8 cellular contexts compared by ENCODE assay signal in genomic region chr19:862529-863304, GRCh38. TPM values are rescaled to one million over a fixed set of nuclear protein-coding genes. Genes with fewer than 3 reads are reported as not detected.
DNase-seq lines count a peak whose midpoint lies in the region; ATAC-seq lines count a peak whose summit lies in the region.

No MANE protein-coding gene starts in this region.

- ATAC-seq in memory B cell (ENCODE audit: low read depth) (peak; percentile 48), HG03095 (IDR thresholded peaks at IDR 0.05; ENCODE audit: unreplicated experiment) (no peak)

- H3K4me1 Mint-ChIP-seq in memory B cell: peaks cover 9% of the 10 kb centered on the region

- peak overlapping the region; percentile 69 for H3K4me3 Mint-ChIP-seq in memory B cell

- peaks cover 5% of the 10 kb centered on the region for H3K36me3 Mint-ChIP-seq in memory B cell

- peaks cover 4% of the 10 kb centered on the region for H3K27me3 Mint-ChIP-seq in memory B cell

- peak overlapping the region; percentile 67 for H3K27ac Mint-ChIP-seq in memory B cell

- H3K9me3 Mint-ChIP-seq in memory B cell: no peaks in the 10 kb centered on the region

- DNase-seq in NCI-H187 (lab: John Stamatoyannopoulos, UW): peak; percentile 24 to 45
- DNase-seq in NCI-H187 treated with DMSO at 0.1 percent for 48 hours (lab: John Stamatoyannopoulos, UW): no peak
- peak; percentile 66 for DNase-seq in activated CD4-positive, alpha-beta T cell treated with anti-CD3 and anti-CD28 coated beads for 1 hour
- peak; percentile 75 for DNase-seq in central memory CD4-positive, alpha-beta T cell
- DNase-seq in memory B cell (ENCODE audit: low spot score in 2 of 2): peak; percentile 77 to 83
- DNase-seq in stimulated activated naive CD4-positive, alpha-beta T cell treated with Interleukin-2 at 50 U/mL for 16 hours (lab: John Stamatoyannopoulos, UW): peak; percentile 72
- no peak for DNase-seq in A172 (ENCODE audit: low spot score)

RNA-seq across cellular contexts. Expression of gene CFD, which starts 3.3 kb away (rescaled TPM):
- 14.4 and 16.2 TPM in 2 replicates for total RNA-seq in A172 (2014; rRNA removed; shearing (Covaris generic))

RNA-seq across cellular contexts. Expression of gene ELANE, which starts 10.6 kb away (rescaled TPM):
- total RNA-seq in A172 (2014; rRNA removed; shearing (Covaris generic)): not detected in 2 replicates

RNA-seq across cellular contexts. Expression of gene PRTN3, which starts 21.9 kb away (rescaled TPM):
- 0.14 and 0.16 TPM in 2 replicates for total RNA-seq in A172 (2014; rRNA removed; shearing (Covaris generic))

RNA-seq across cellular contexts. Expression of gene MED16, which starts 30.3 kb away (rescaled TPM):
- total RNA-seq in A172 (2014; rRNA removed; shearing (Covaris generic)): 15.2 and 17.2 TPM in 2 replicates

RNA-seq across cellular contexts. Expression of gene RNU6-9, which starts 30.6 kb away (rescaled TPM):
- not detected in 2 replicates for total RNA-seq in A172 (2014; rRNA removed; shearing (Covaris generic))

Comparison
In these comparisons a context has a peak if more than half of its experiments do, and no peak if none do; other contexts are left out.
1. DNase-seq: peak in NCI-H187 (2 of 2), activated CD4-positive, alpha-beta T cell treated with anti-CD3 and anti-CD28 coated beads for 1 hour (single experiment), central memory CD4-positive, alpha-beta T cell (single experiment), memory B cell (2 of 2) and stimulated activated naive CD4-positive, alpha-beta T cell treated with Interleukin-2 at 50 U/mL for 16 hours (single experiment); none in NCI-H187 treated with DMSO at 0.1 percent for 48 hours (single experiment) and A172 (single experiment).